In genomic region chr2:28612131-28612812, GRCh38 we compare ENCODE assay signal across 26 cellular contexts.
A peak's percentile ranks its signal among the peaks of the same experiment; 100 is the strongest.
DNase-seq lines count a peak whose midpoint lies in the region; ATAC-seq and TF ChIP-seq lines count a peak whose summit lies in the region.
"Had no signal": no experiment of that assay in that cellular context is flagged by ENCODE, and none has a peak within 500 bp of the region (broad histone marks: within the 10 kb centered on the region; RNA-seq: fewer than 3 reads in every experiment).

No MANE protein-coding gene starts in this region.

- TF ChIP-seq CTCF in right atrium auricular region (IDR thresholded peaks at IDR 0.05) (no peak), epithelial cell of esophagus (IDR thresholded peaks at IDR 0.05; ENCODE audit: insufficient read depth, low read depth, low read length, missing control alignments) (no peak), endothelial cell (IDR thresholded peaks at IDR 0.05; ENCODE audit: unreplicated experiment) (no peak)

- no peak overlapping the region for H3K27ac ChIP-seq in right atrium auricular region
- H3K27ac ChIP-seq in aorta (ENCODE audit: low read depth in 1 of 2, low read length in 2 of 2): no peak overlapping the region
- H3K27ac ChIP-seq: BLaER1, Peyer's patch had no signal

- H3K4me3 ChIP-seq in right atrium auricular region (no peak overlapping the region), epithelial cell of esophagus (ENCODE audit: low read length) (no peak overlapping the region), aorta (ENCODE audit: low read length in 2 of 2) (no peak overlapping the region)
- H3K4me3 ChIP-seq: BLaER1, body of pancreas, Peyer's patch, suprapubic skin had no signal

- ATAC-seq in left cardiac atrium (no peak), aorta (ENCODE audit: low FRiP score) (no peak), GM21528 (IDR thresholded peaks at IDR 0.05; ENCODE audit: low FRiP score, unreplicated experiment) (no peak)
- ATAC-seq: activated T-helper 17 cell treated with anti-CD3 and anti-CD28 coated beads, Interleukin-2, amount 50 U/mL, for 72 hours; body of pancreas; stimulated activated memory B cell treated with anti-CD40 and anti-IgM and Interleukin-4, amounts not matched to agents 10 μg/mL and 1 μg/mL and 100 μg/mL, for 72 hours had no signal

- H3K27me3 ChIP-seq in right atrium auricular region (no peaks in the 10 kb centered on the region), aorta (ENCODE audit: control insufficient read depth in 1 of 2, insufficient read depth in 2 of 2, low read length in 1 of 2) (no peaks in the 10 kb centered on the region)
- H3K27me3 ChIP-seq: BLaER1, body of pancreas, neutrophil, Peyer's patch, suprapubic skin had no signal

- DNase-seq in left cardiac atrium (peak; percentile 0), right atrium auricular region (ENCODE audit: low spot score) (no peak), epithelial cell of esophagus (ENCODE audit: low read depth) (peak; percentile 49), left kidney (ENCODE audit: low read depth, low spot score) (peak; percentile 44), aorta (peak; percentile 30 to 74), endothelial cell (ENCODE audit: low spot score) (no peak), G401 (ENCODE audit: low spot score) (no peak)
- DNase-seq: activated CD4-positive, CD25-positive, alpha-beta regulatory T cell treated with anti-CD3 and anti-CD28 coated beads, Interleukin-2, amount 50 U/mL, for 72 hours; body of pancreas; Caco-2; islet precursor cell; KG1; MV-4-11; NCI-H1694 treated with DMSO at 0.1 percent for 48 hours; NCI-H2171 treated with DMSO at 0.1 percent for 48 hours; NCI-H524 treated with DMSO at 0.1 percent for 48 hours; NK-92 treated with Interleukin-12 subunit alpha and Interleukin-12 subunit beta, amount 100 ng/mL, for 24 hours; stimulated activated CD4-positive, alpha-beta T cell treated with anti-CD3 and anti-CD28 coated beads, Interleukin-2, amount 100 ng/mL, for 48 hours had no signal

- H3K4me1 ChIP-seq in right atrium auricular region (peaks cover 0 to 12% of the 10 kb centered on the region in 2 donors), aorta (ENCODE audit: control insufficient read depth in 1 of 2, insufficient read depth in 2 of 2, low read length in 2 of 2) (no peaks in the 10 kb centered on the region)
- H3K4me1 ChIP-seq: BLaER1 had no signal

- H3K9me3 ChIP-seq in right atrium auricular region: no peaks in the 10 kb centered on the region
- no peaks in the 10 kb centered on the region for H3K9me3 ChIP-seq in aorta (ENCODE audit: control insufficient read depth, low read length)
- H3K9me3 ChIP-seq: BLaER1, body of pancreas, Caco-2, neutrophil, Peyer's patch, suprapubic skin had no signal

- H3K4me1 Mint-ChIP-seq in endothelial cell (ENCODE audit: unreplicated experiment): peaks cover 24% of the 10 kb centered on the region

- peaks cover 4% of the 10 kb centered on the region for H3K36me3 Mint-ChIP-seq in endothelial cell (ENCODE audit: low read depth, unreplicated experiment)
- H3K36me3 Mint-ChIP-seq: stimulated activated memory B cell treated with anti-CD40 and anti-IgM and Interleukin-4, amounts not matched to agents 10 μg/mL and 1 μg/mL and 100 μg/mL, for 72 hours had no signal

- in situ Hi-C loops in G401 (cut with HindIII; ENCODE audit: low sequenced_read_pairs): no loop called here

- H3K4me3 Mint-ChIP-seq in endothelial cell (ENCODE audit: unreplicated experiment): no peak overlapping the region
- H3K4me3 Mint-ChIP-seq: activated T-helper 17 cell treated with anti-CD3 and anti-CD28 coated beads, Interleukin-2, amount 50 U/mL, for 72 hours; stimulated activated memory B cell treated with anti-CD40 and anti-IgM and Interleukin-4, amounts not matched to agents 10 μg/mL and 1 μg/mL and 100 μg/mL, for 72 hours; T-helper 1 cell treated with Interleukin-12 subunit alpha and Interleukin-12 subunit beta and Interleukin-4 antibody, amounts not matched to agents 30 μg/mL and 1 μg/mL, for 36 hours had no signal

- no peak overlapping the region for H3K27ac Mint-ChIP-seq in endothelial cell (ENCODE audit: unreplicated experiment)
- H3K27ac Mint-ChIP-seq: stimulated activated memory B cell treated with anti-CD40 and anti-IgM and Interleukin-4, amounts not matched to agents 10 μg/mL and 1 μg/mL and 100 μg/mL, for 72 hours had no signal

- WGBS in aorta, 2 donors: 36 to 37% methylated on average over 9 of the region's 9 CpGs

- H3K36me3 ChIP-seq in right atrium auricular region (no peaks in the 10 kb centered on the region), aorta (ENCODE audit: control insufficient read depth in 1 of 2, insufficient read depth in 2 of 2, low read length in 1 of 2) (no peaks in the 10 kb centered on the region)
- H3K36me3 ChIP-seq: BLaER1, Peyer's patch, suprapubic skin had no signal

- H3K27me3 Mint-ChIP-seq in endothelial cell (ENCODE audit: unreplicated experiment): peaks cover 2% of the 10 kb centered on the region
- H3K27me3 Mint-ChIP-seq: activated T-helper 17 cell treated with anti-CD3 and anti-CD28 coated beads, Interleukin-2, amount 50 U/mL, for 72 hours; stimulated activated memory B cell treated with anti-CD40 and anti-IgM and Interleukin-4, amounts not matched to agents 10 μg/mL and 1 μg/mL and 100 μg/mL, for 72 hours had no signal

- H3K9me3 Mint-ChIP-seq in endothelial cell (ENCODE audit: unreplicated experiment): no peaks in the 10 kb centered on the region
- H3K9me3 Mint-ChIP-seq: activated T-helper 17 cell treated with anti-CD3 and anti-CD28 coated beads, Interleukin-2, amount 50 U/mL, for 72 hours; stimulated activated memory B cell treated with anti-CD40 and anti-IgM and Interleukin-4, amounts not matched to agents 10 μg/mL and 1 μg/mL and 100 μg/mL, for 72 hours; T-helper 1 cell treated with Interleukin-12 subunit alpha and Interleukin-12 subunit beta and Interleukin-4 antibody, amounts not matched to agents 30 μg/mL and 1 μg/mL, for 36 hours had no signal

- intact Hi-C loops in left cardiac atrium (cut with DNase I) (no loop called here), aorta (cut with DNase I) (no loop called here)

Comparison
In these comparisons a context has a peak if more than half of its experiments do, and no peak if none do; other contexts are left out.
1. DNase-seq: peak in left cardiac atrium (single experiment), epithelial cell of esophagus (single experiment), left kidney (single experiment) and aorta (2 of 2); none in right atrium auricular region (single experiment), endothelial cell (single experiment) and G401 (single experiment).